Comparison of ENCODE assay signal across 1 cellular context in genomic region chr1:119007343-119007671, GRCh38.
A peak's percentile ranks its signal among the peaks of the same experiment; 100 is the strongest.
TF ChIP-seq lines count a peak whose summit lies in the region.

No MANE protein-coding gene starts in this region.

TF ChIP-seq in endothelial cell of umbilical vein, 7 proteins besides CTCF, POLR2A, EP300 and RAD21:
- TF ChIP-seq GATA2 (IDR thresholded peaks at IDR 0.05; ENCODE audit: insufficient read depth, insufficient read length, low read depth, low read length): no peak
- no peak for TF ChIP-seq MYC (IDR thresholded peaks at IDR 0.05; ENCODE audit: low read depth, low read length)
- TF ChIP-seq JUN (IDR thresholded peaks at IDR 0.05; ENCODE audit: borderline replicate concordance, insufficient read depth, insufficient read length, low read depth): no peak
- peak; percentile 75 for TF ChIP-seq EZH2 (IDR thresholded peaks at IDR 0.05; ENCODE audit: borderline replicate concordance, low read depth, low read length, severe bottlenecking)
- no peak for TF ChIP-seq POLR2AphosphoS5 (IDR thresholded peaks at IDR 0.05; ENCODE audit: insufficient read depth, low read depth, low read length)
- TF ChIP-seq FOS (IDR thresholded peaks at IDR 0.05; ENCODE audit: borderline replicate concordance, insufficient read depth, low read length): no peak
- TF ChIP-seq MAX (IDR thresholded peaks at IDR 0.05; ENCODE audit: insufficient read depth, insufficient read length): no peak
